Comparison of ENCODE assay signal across 28 cellular contexts in the genomic region with DNA sequence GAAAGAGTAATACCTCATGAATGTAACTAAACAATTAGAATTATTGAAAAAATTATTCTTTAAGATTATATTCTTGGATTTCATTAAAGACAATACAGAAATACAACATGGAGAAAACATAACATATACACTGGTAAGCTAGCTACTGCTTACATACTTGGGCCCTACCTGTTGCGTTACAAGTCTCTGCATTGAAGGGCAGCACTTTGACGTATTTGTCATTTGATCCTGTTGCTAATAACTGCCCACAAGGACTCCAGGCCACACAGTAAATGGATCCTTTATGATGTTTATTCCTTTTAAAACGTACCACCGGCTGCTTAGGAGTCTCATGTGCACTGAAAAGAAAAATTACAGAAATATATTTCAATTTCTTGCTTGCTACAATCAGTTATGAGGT.
"Had no signal": no experiment of that assay in that cellular context is flagged by ENCODE, and none has a peak within 500 bp of the region (broad histone marks: within the 10 kb centered on the region; RNA-seq: fewer than 3 reads in every experiment).

No MANE protein-coding gene starts in this region.

- H3K27me3 ChIP-seq: neural progenitor cell, neutrophil, right atrium auricular region, right lobe of liver, stomach, testis, thyroid gland, transverse colon, upper lobe of left lung, vagina had no signal

- DNase-seq: immature natural killer cell; kidney; left colon; left ventricle myocardium inferior; mesendoderm; naive B cell; natural killer cell; nephron progenitor cell; occipital lobe; right lobe of liver; stimulated activated CD4-positive, alpha-beta T cell treated with anti-CD3 and anti-CD28 coated beads, Interleukin-12 subunit alpha, Interleukin-12 subunit beta, amount 100 ng/mL, for 4 hours; stimulated activated CD4-positive, alpha-beta T cell treated with anti-CD3 and anti-CD28 coated beads, Interleukin-15, amount 100 ng/mL, for 24 hours; stimulated activated CD4-positive, alpha-beta T cell treated with anti-CD3 and anti-CD28 coated beads, Interleukin-2, amount 100 ng/mL, for 24 hours; stimulated activated CD4-positive, alpha-beta T cell treated with anti-CD3 and anti-CD28 coated beads, Interleukin-4, amount 100 ng/mL, for 1 hour; stimulated activated naive B cell treated with anti-CD40 and anti-IgM and Interleukin-4, amounts not matched to agents 10 μg/mL and 1 μg/mL and 100 μg/mL, for 72 hours; stimulated activated naive CD8-positive, alpha-beta T cell treated with anti-CD3 and anti-CD28 coated beads, Interleukin-15, Interleukin-2, amounts not matched to agents 100 U/mL and 50 U/mL, for 24 hours; stomach; testis; thyroid gland; transverse colon; upper lobe of left lung had no signal

- H3K27ac ChIP-seq: left ventricle myocardium inferior, neural progenitor cell, neutrophil, parathyroid adenoma, right atrium auricular region, right lobe of liver, skin epidermis, stomach, testis, thyroid gland, transverse colon, upper lobe of left lung, vagina had no signal

- ATAC-seq: left colon; natural killer cell; right lobe of liver; stimulated activated naive B cell treated with anti-CD40 and anti-IgM and Interleukin-4, amounts not matched to agents 10 μg/mL and 1 μg/mL and 100 μg/mL, for 72 hours; stimulated activated naive CD8-positive, alpha-beta T cell treated with anti-CD3 and anti-CD28 coated beads, Interleukin-15, Interleukin-2, amounts not matched to agents 100 U/mL and 50 U/mL, for 24 hours had no signal

- H3K4me3 ChIP-seq: left ventricle myocardium inferior, lung, neural progenitor cell, right atrium auricular region, right lobe of liver, skin epidermis, stomach, testis, thyroid gland, transverse colon, upper lobe of left lung, vagina had no signal

- H3K9me3 ChIP-seq: left ventricle myocardium inferior, neutrophil, right atrium auricular region, right lobe of liver, stomach, testis, thyroid gland, transverse colon, upper lobe of left lung, vagina had no signal

- H3K9ac ChIP-seq: neural progenitor cell, parathyroid adenoma had no signal

- H3K4me1 ChIP-seq: left ventricle myocardium inferior, neural progenitor cell, parathyroid adenoma, right atrium auricular region, right lobe of liver, stomach, testis, thyroid gland, transverse colon, upper lobe of left lung, vagina had no signal

- H3K36me3 ChIP-seq: neural progenitor cell had no signal
